ENCODE assay signal across 8 cellular contexts in genomic region chr12:123532808-123533649, GRCh38. TPM values are rescaled to one million over a fixed set of nuclear protein-coding genes. Genes with fewer than 3 reads are reported as not detected.
DNase-seq lines count a peak whose midpoint lies in the region; FAIRE-seq and TF ChIP-seq lines count a peak whose summit lies in the region.

No MANE protein-coding gene starts in this region.

- FAIRE-seq in GM19239 (lab: Jason Lieb, UNC): no peak
- no peak for FAIRE-seq in GM12892 (lab: Jason Lieb, UNC)

- H3K27me3 ChIP-seq in ascending aorta: no peaks in the 10 kb centered on the region
- no peaks in the 10 kb centered on the region for H3K27me3 ChIP-seq in right atrium auricular region

- TF ChIP-seq CTCF in NB4 (IDR thresholded peaks at IDR 0.05; ENCODE audit: low read depth, low read length) (no peak), ascending aorta (IDR thresholded peaks at IDR 0.05) (no peak), right atrium auricular region (IDR thresholded peaks at IDR 0.05) (no peak)

- no peak for TF ChIP-seq POLR2A in NB4 (IDR thresholded peaks at IDR 0.05; ENCODE audit: extremely low read depth, insufficient read length)
- TF ChIP-seq POLR2A in GM12892 (IDR thresholded peaks at IDR 0.05; ENCODE audit: low read depth, low read length): no peak

- H3K36me3 ChIP-seq in ascending aorta: no peaks in the 10 kb centered on the region
- H3K36me3 ChIP-seq in right atrium auricular region: peaks cover 6% of the 10 kb centered on the region

- intact Hi-C loops in ascending aorta (cut with DNase I): loop anchor here (5.0 kb wide), 3 partner anchors 49 to 171 kb away; partner anchors contain the start of genes RILPL2, SBNO1 and TMED2
- intact Hi-C loops in posterior vena cava (cut with DNase I): no loop called here

- H3K9me3 ChIP-seq in ascending aorta (no peaks in the 10 kb centered on the region), right atrium auricular region (no peaks in the 10 kb centered on the region)

- DNase-seq in GM19239 (ENCODE audit: insufficient read length, low spot score): peak; percentile 43
- peak; percentile 39 for DNase-seq in NB4 (ENCODE audit: low read depth)
- peak in 1 of 2 donors; percentile 73 for DNase-seq in ascending aorta (ENCODE audit: low spot score in 2 of 2)
- DNase-seq in right atrium auricular region (ENCODE audit: low spot score): no peak
- DNase-seq in posterior vena cava (ENCODE audit: low spot score): peak; percentile 87
- no peak for DNase-seq in GM12892 (ENCODE audit: insufficient read length)
- no peak for DNase-seq in NCI-H1436 (lab: John Stamatoyannopoulos, UW)
- no peak for DNase-seq in NCI-H187 (lab: John Stamatoyannopoulos, UW)

- peak overlapping the region; percentile 27 for H3K4me3 ChIP-seq in NB4 (ENCODE audit: low read depth, low read length)
- peak overlapping the region; percentile 88 to 93 for H3K4me3 ChIP-seq in ascending aorta
- peak overlapping the region; percentile 73 to 75 for H3K4me3 ChIP-seq in right atrium auricular region

- peaks cover 0 to 22% of the 10 kb centered on the region in 2 donors for H3K4me1 ChIP-seq in ascending aorta
- H3K4me1 ChIP-seq in right atrium auricular region: peaks cover 0 to 38% of the 10 kb centered on the region in 2 donors

- H3K27ac ChIP-seq in ascending aorta (peak overlapping the region; percentile 76 to 77), right atrium auricular region (peak overlapping the region; percentile 91 to 95)

RNA-seq across cellular contexts. Expression of gene RILPL1, which starts 0.5 kb away (rescaled TPM):
- total RNA-seq in ascending aorta: 1.5 TPM
- total RNA-seq in right atrium auricular region: 100 to 1,000 TPM in 1 of 2 donors, 10 to 100 TPM in 1; 93.1 to 130 TPM
- 10 to 100 TPM; 20.7 to 23.4 TPM for total RNA-seq in posterior vena cava
- 1.3 TPM for polyA plus RNA-seq in GM12892 (2012; ENCODE audit: missing spikeins)

RNA-seq across cellular contexts. Expression of gene TMED2, which starts 51.3 kb away (rescaled TPM):
- total RNA-seq in ascending aorta (103 TPM), right atrium auricular region (100 to 1,000 TPM; 127 to 163 TPM), posterior vena cava (100 to 1,000 TPM; 213 to 222 TPM)
- polyA plus RNA-seq in GM12892 (2012; ENCODE audit: missing spikeins): 122 TPM

Comparison
In these comparisons a context has a peak if more than half of its experiments do, and no peak if none do; other contexts are left out.
1. DNase-seq: peak in GM19239 (single experiment), NB4 (single experiment) and posterior vena cava (single experiment); none in right atrium auricular region (single experiment), GM12892 (single experiment), NCI-H1436 (single experiment) and NCI-H187 (0 of 2).
2. H3K4me3 ChIP-seq: peak in every context shown above with its lines; median percentile 90 in ascending aorta; 74 in right atrium auricular region; 27 in NB4.